Comparison of ENCODE assay signal across 8 cellular contexts in genomic region chr17:7841622-7842379, GRCh38.
DNase-seq lines count a peak whose midpoint lies in the region; ATAC-seq lines count a peak whose summit lies in the region.

No MANE protein-coding gene starts in this region.

- peaks cover 55% of the 10 kb centered on the region for H3K4me1 Mint-ChIP-seq in memory B cell

- H3K27me3 Mint-ChIP-seq in memory B cell, result no peaks in the 10 kb centered on the region

- peak; percentile 11 for ATAC-seq in HG03469 (IDR thresholded peaks at IDR 0.05; ENCODE audit: unreplicated experiment)
- peak; percentile 28 for ATAC-seq in memory B cell (ENCODE audit: low read depth)

- DNase-seq in SKM-1 treated with dmso at 0.1 percent for 144 hours (lab: John Stamatoyannopoulos, UW; ENCODE audit: unreplicated experiment), result peak; percentile 33
- no peak for DNase-seq in SKM-1 (lab: John Stamatoyannopoulos, UW; ENCODE audit: unreplicated experiment)
- DNase-seq in NCI-H82 treated with DMSO at 0.1 percent for 48 hours (lab: John Stamatoyannopoulos, UW; ENCODE audit: unreplicated experiment), result peak; percentile 74
- DNase-seq in activated CD8-positive, alpha-beta memory T cell treated with anti-CD3 and anti-CD28 coated beads for 1 hour (ENCODE audit: extremely low read depth in 1 of 2, low read depth in 1 of 2), result peak; percentile 88 to 91
- DNase-seq in effector CD8-positive, alpha-beta T cell (lab: John Stamatoyannopoulos, UW), result peak; percentile 84
- DNase-seq in memory B cell (ENCODE audit: low spot score in 2 of 2), result peak; percentile 84 to 94
- DNase-seq in stimulated activated CD8-positive, alpha-beta memory T cell treated with anti-CD3 and anti-CD28 coated beads, Interleukin-12 subunit alpha, Interleukin-12 subunit beta, amount 100 ng/mL, for 24 hours (ENCODE audit: extremely low read depth), result peak; percentile 83

- H3K36me3 Mint-ChIP-seq in memory B cell, result peaks cover 6% of the 10 kb centered on the region

- no peaks in the 10 kb centered on the region for H3K9me3 Mint-ChIP-seq in memory B cell

- H3K4me3 Mint-ChIP-seq in memory B cell, result peak overlapping the region; percentile 97

- peak overlapping the region; percentile 99 for H3K27ac Mint-ChIP-seq in memory B cell
